In the genomic region with DNA sequence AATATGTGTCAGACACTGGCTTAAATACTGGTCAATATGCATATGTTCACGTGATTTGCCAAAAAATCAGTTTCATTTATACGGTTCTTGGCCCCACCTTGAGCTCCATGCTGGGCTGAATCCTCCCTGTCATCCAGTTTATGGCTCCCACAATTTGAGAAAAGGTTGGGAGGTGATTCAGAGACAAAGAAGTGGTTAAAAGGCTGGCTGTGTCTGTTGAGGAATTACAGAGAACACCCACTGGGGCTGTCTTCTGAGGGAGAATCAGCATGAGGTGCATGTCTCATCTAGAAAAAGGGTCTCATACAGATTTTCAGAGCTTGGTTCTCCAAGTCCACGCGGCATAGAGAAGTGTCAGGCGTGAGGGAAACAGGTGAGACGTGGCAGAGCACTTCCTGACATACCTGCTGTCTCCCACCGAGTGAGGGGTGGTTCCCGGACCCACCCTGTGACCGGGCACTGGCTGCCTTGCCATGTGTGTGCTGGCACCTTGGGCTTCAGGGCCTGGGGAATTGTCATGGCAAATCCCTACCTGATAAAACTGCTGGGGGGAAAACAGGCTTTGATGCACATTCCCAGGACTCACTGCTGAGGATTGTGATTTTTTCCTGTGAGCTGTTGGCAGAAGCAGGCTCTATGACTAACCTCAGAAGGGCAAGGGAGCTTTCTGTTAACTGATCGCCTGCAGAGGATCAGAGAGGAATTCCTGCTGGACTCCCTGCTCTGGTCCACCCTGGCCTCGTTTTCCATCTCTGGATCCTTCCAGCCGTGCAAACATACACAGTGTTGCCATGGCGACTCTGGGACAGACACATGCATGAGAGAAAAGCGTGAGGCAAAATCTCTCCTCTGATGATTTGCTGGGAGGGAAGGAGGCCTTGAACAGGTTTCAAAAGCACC, we compare ENCODE assay signal across 12 cellular contexts.
A peak's percentile ranks its signal among the peaks of the same experiment; 100 is the strongest.
DNase-seq lines count a peak whose midpoint lies in the region; ATAC-seq and TF ChIP-seq lines count a peak whose summit lies in the region.
"Had no signal": no experiment of that assay in that cellular context is flagged by ENCODE, and none has a peak within 500 bp of the region (broad histone marks: within the 10 kb centered on the region; RNA-seq: fewer than 3 reads in every experiment).

No MANE protein-coding gene starts in this region.

- no peaks in the 10 kb centered on the region for H3K36me3 Mint-ChIP-seq in activated CD4-positive, alpha-beta T cell treated with anti-CD3 and anti-CD28 coated beads, Interleukin-2, amount 10 ng/mL, durations not matched to agents 7 days and 5 days (ENCODE audit: low read depth)
- H3K36me3 Mint-ChIP-seq: natural killer cell treated with Interleukin-12 subunit alpha and Interleukin-12 subunit beta and Interleukin-15 and Interleukin-18, amount 100 ng/mL, for 72 hours had no signal

- no peak overlapping the region for H3K9ac ChIP-seq in NT2/D1 (ENCODE audit: insufficient read length, low read depth)

- H3K4me3 ChIP-seq in AG09309 (ENCODE audit: control insufficient read depth, low read depth, low read length) (no peak overlapping the region), NT2/D1 (ENCODE audit: insufficient read length, low read depth) (no peak overlapping the region), fibroblast of pulmonary artery (replicated peaks; ENCODE audit: low read depth, low read length) (no peak overlapping the region)
- H3K4me3 ChIP-seq: SJCRH30, tibial nerve had no signal

- CTCF ChIA-PET in activated CD4-positive, alpha-beta T cell treated with anti-CD3 and anti-CD28 coated beads, Interleukin-2, amount 10 ng/mL, durations not matched to agents 7 days and 5 days (lab: Charles Lee) = no interaction called here

- no peaks in the 10 kb centered on the region for H3K36me3 ChIP-seq in NT2/D1 (ENCODE audit: insufficient read depth, insufficient read length, low read length)
- H3K36me3 ChIP-seq: SJCRH30, tibial nerve had no signal

- H3K4me3 Mint-ChIP-seq in activated CD4-positive, alpha-beta T cell treated with anti-CD3 and anti-CD28 coated beads, Interleukin-2, amount 10 ng/mL, durations not matched to agents 7 days and 5 days = no peak overlapping the region
- H3K4me3 Mint-ChIP-seq: activated naive CD8-positive, alpha-beta T cell treated with anti-CD3 and anti-CD28 coated beads, Interleukin-2, amount 50 U/mL, for 24 hours; natural killer cell treated with Interleukin-12 subunit alpha and Interleukin-12 subunit beta and Interleukin-15 and Interleukin-18, amount 100 ng/mL, for 72 hours had no signal

- peak; percentile 66 for DNase-seq in AG09309 (ENCODE audit: low read depth)
- peak; percentile 23 for DNase-seq in NT2/D1 (ENCODE audit: low read depth, low spot score)
- peak; percentile 87 for DNase-seq in fibroblast of pulmonary artery (ENCODE audit: low read depth)
- DNase-seq in occipital lobe (lab: John Stamatoyannopoulos, UW) = peak; percentile 18
- no peak for DNase-seq in activated CD4-positive, alpha-beta T cell treated with anti-CD3 and anti-CD28 coated beads, Interleukin-2, amount 10 ng/mL, durations not matched to agents 7 days and 5 days
- DNase-seq in NCI-H446 treated with DMSO at 0.1 percent for 48 hours (lab: John Stamatoyannopoulos, UW) = no peak
- DNase-seq: activated naive CD8-positive, alpha-beta T cell treated with anti-CD3 and anti-CD28 coated beads, Interleukin-2, amount 50 U/mL, for 24 hours had no signal

- H3K4me1 Mint-ChIP-seq in activated CD4-positive, alpha-beta T cell treated with anti-CD3 and anti-CD28 coated beads, Interleukin-2, amount 10 ng/mL, durations not matched to agents 7 days and 5 days = no peaks in the 10 kb centered on the region
- H3K4me1 Mint-ChIP-seq: activated naive CD8-positive, alpha-beta T cell treated with anti-CD3 and anti-CD28 coated beads, Interleukin-2, amount 50 U/mL, for 24 hours had no signal

- ATAC-seq in GM21367 (IDR thresholded peaks at IDR 0.05; ENCODE audit: unreplicated experiment) (no peak), HG03342 (IDR thresholded peaks at IDR 0.05; ENCODE audit: unreplicated experiment) (no peak)
- ATAC-seq: activated naive CD8-positive, alpha-beta T cell treated with anti-CD3 and anti-CD28 coated beads, Interleukin-2, amount 50 U/mL, for 24 hours; natural killer cell treated with Interleukin-12 subunit alpha and Interleukin-12 subunit beta and Interleukin-15 and Interleukin-18, amount 100 ng/mL, for 72 hours had no signal

- H3K9me3 Mint-ChIP-seq in activated CD4-positive, alpha-beta T cell treated with anti-CD3 and anti-CD28 coated beads, Interleukin-2, amount 10 ng/mL, durations not matched to agents 7 days and 5 days = no peaks in the 10 kb centered on the region
- H3K9me3 Mint-ChIP-seq: activated naive CD8-positive, alpha-beta T cell treated with anti-CD3 and anti-CD28 coated beads, Interleukin-2, amount 50 U/mL, for 24 hours; natural killer cell treated with Interleukin-12 subunit alpha and Interleukin-12 subunit beta and Interleukin-15 and Interleukin-18, amount 100 ng/mL, for 72 hours had no signal

- no peaks in the 10 kb centered on the region for H3K9me3 ChIP-seq in NT2/D1 (ENCODE audit: insufficient read depth, low read length)
- H3K9me3 ChIP-seq: SJCRH30, tibial nerve had no signal

- TF ChIP-seq CTCF in AG09309 (IDR thresholded peaks at IDR 0.05; ENCODE audit: control insufficient read depth, insufficient read depth, low read depth, low read length, missing control alignments) (no peak), fibroblast of pulmonary artery (IDR thresholded peaks at IDR 0.05; ENCODE audit: low read length, missing control alignments) (no peak)

- H3K27ac Mint-ChIP-seq in activated CD4-positive, alpha-beta T cell treated with anti-CD3 and anti-CD28 coated beads, Interleukin-2, amount 10 ng/mL, durations not matched to agents 7 days and 5 days = no peak overlapping the region
- H3K27ac Mint-ChIP-seq: activated naive CD8-positive, alpha-beta T cell treated with anti-CD3 and anti-CD28 coated beads, Interleukin-2, amount 50 U/mL, for 24 hours; natural killer cell treated with Interleukin-12 subunit alpha and Interleukin-12 subunit beta and Interleukin-15 and Interleukin-18, amount 100 ng/mL, for 72 hours had no signal

- POLR2A ChIA-PET in activated CD4-positive, alpha-beta T cell treated with anti-CD3 and anti-CD28 coated beads, Interleukin-2, amount 10 ng/mL, durations not matched to agents 7 days and 5 days (lab: Charles Lee) = no interaction called here

- no peaks in the 10 kb centered on the region for H3K4me1 ChIP-seq in NT2/D1 (ENCODE audit: insufficient read depth, insufficient read length)

- H3K27me3 ChIP-seq in NT2/D1 (ENCODE audit: insufficient read depth, insufficient read length) = no peaks in the 10 kb centered on the region
- H3K27me3 ChIP-seq: SJCRH30, tibial nerve had no signal

- H3K27me3 Mint-ChIP-seq in activated CD4-positive, alpha-beta T cell treated with anti-CD3 and anti-CD28 coated beads, Interleukin-2, amount 10 ng/mL, durations not matched to agents 7 days and 5 days = no peaks in the 10 kb centered on the region

Comparison
In these comparisons a context has a peak if more than half of its experiments do, and no peak if none do; other contexts are left out.
1. DNase-seq: peak in AG09309 (single experiment), NT2/D1 (single experiment), fibroblast of pulmonary artery (single experiment) and occipital lobe (single experiment); none in activated CD4-positive, alpha-beta T cell treated with anti-CD3 and anti-CD28 coated beads, Interleukin-2, amount 10 ng/mL, durations not matched to agents 7 days and 5 days (single experiment) and NCI-H446 treated with DMSO at 0.1 percent for 48 hours (single experiment).